In genomic region chr1:111987502-111987901, GRCh38 we compare ENCODE assay signal across 12 cellular contexts.
"Had no signal": no experiment of that assay in that cellular context is flagged by ENCODE, and none has a peak within 500 bp of the region (broad histone marks: within the 10 kb centered on the region; RNA-seq: fewer than 3 reads in every experiment).

No MANE protein-coding gene starts in this region.

- H3K9me3 ChIP-seq: transverse colon had no signal

- DNase-seq: activated CD4-positive, alpha-beta T cell treated with anti-CD3 and anti-CD28 coated beads, Interleukin-2, amount 50 U/mL, for 1 hour; activated CD4-positive, CD25-positive, alpha-beta regulatory T cell; amniotic stem cell; effector CD8-positive, alpha-beta T cell; hypothalamus; mammary epithelial cell; nephron progenitor cell; SIG-M5; T-helper 17 cell; transverse colon had no signal

- ATAC-seq: stimulated activated effector memory CD8-positive, alpha-beta T cell treated with anti-CD3 and anti-CD28 coated beads, Interleukin-12 subunit alpha, Interleukin-12 subunit beta, amount 100 ng/mL, for 72 hours; T-helper 17 cell had no signal

- H3K4me3 Mint-ChIP-seq: nephron progenitor cell; stimulated activated effector memory CD8-positive, alpha-beta T cell treated with anti-CD3 and anti-CD28 coated beads, Interleukin-12 subunit alpha, Interleukin-12 subunit beta, amount 100 ng/mL, for 72 hours; T-helper 17 cell had no signal

- H3K9me3 Mint-ChIP-seq: activated naive CD4-positive, alpha-beta T cell treated with anti-CD3 and anti-CD28 coated beads, Interleukin-2, amount 50 U/mL, for 24 hours; nephron progenitor cell; stimulated activated effector memory CD8-positive, alpha-beta T cell treated with anti-CD3 and anti-CD28 coated beads, Interleukin-12 subunit alpha, Interleukin-12 subunit beta, amount 100 ng/mL, for 72 hours had no signal

- H3K27ac ChIP-seq: transverse colon had no signal

- H3K27ac Mint-ChIP-seq: activated naive CD4-positive, alpha-beta T cell treated with anti-CD3 and anti-CD28 coated beads, Interleukin-2, amount 50 U/mL, for 24 hours; nephron progenitor cell; stimulated activated effector memory CD8-positive, alpha-beta T cell treated with anti-CD3 and anti-CD28 coated beads, Interleukin-12 subunit alpha, Interleukin-12 subunit beta, amount 100 ng/mL, for 72 hours; T-helper 17 cell had no signal

- H3K36me3 Mint-ChIP-seq: activated naive CD4-positive, alpha-beta T cell treated with anti-CD3 and anti-CD28 coated beads, Interleukin-2, amount 50 U/mL, for 24 hours; stimulated activated effector memory CD8-positive, alpha-beta T cell treated with anti-CD3 and anti-CD28 coated beads, Interleukin-12 subunit alpha, Interleukin-12 subunit beta, amount 100 ng/mL, for 72 hours had no signal

- H3K36me3 ChIP-seq: transverse colon had no signal

- H3K4me3 ChIP-seq: transverse colon had no signal
